2 cellular contexts compared by ENCODE assay signal in the genomic region with DNA sequence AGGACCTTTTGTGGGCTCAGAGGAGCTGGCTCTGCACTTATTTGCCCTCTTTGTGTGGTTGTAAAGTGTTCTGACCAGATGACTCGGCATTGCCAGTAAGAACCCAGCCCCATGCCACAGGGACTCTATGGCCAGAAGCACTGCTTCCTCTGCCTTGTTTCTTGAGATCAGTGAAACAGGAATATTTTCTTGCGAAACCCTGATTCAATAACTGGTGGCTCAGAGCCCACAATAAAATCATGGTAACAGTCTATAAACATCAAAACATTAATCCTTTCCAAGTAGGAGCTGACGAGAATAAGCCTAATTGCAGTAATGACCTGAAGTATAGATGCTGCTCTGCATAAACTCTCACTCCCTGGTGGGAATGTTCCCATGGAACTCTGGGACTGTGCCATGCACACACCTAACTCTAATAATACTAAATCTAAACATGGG.
TF ChIP-seq lines count a peak whose summit lies in the region.

No MANE protein-coding gene starts in this region.

TF ChIP-seq in IMR-90, 13 proteins besides CTCF, POLR2A, EP300 and RAD21 (continued from another document):
- TF ChIP-seq MXI1 (IDR thresholded peaks at IDR 0.05; ENCODE audit: borderline replicate concordance, low read depth, low read length) (no peak), NFE2L2 (IDR thresholded peaks at IDR 0.05; ENCODE audit: low read depth, low read length) (peak; percentile 22; the same call in 1 of the 2 replicates)

TF ChIP-seq in WTC11, 78 proteins besides CTCF, POLR2A, EP300 and RAD21:
- TF ChIP-seq STAT6 (CRISPR knock-in tag; conservative IDR thresholded peaks at IDR 0.05; ENCODE audit: low read depth) (no peak), ATF2 (CRISPR knock-in tag; IDR thresholded peaks at IDR 0.05; ENCODE audit: borderline replicate concordance, low read depth) (no peak), RORB (CRISPR knock-in tag; IDR thresholded peaks at IDR 0.05) (no peak), ELF4 (CRISPR knock-in tag; IDR thresholded peaks at IDR 0.05; ENCODE audit: low read depth) (no peak), NFE2L1 (CRISPR knock-in tag; IDR thresholded peaks at IDR 0.05) (0 out of 2 replicates have a peak, but pooled peaks have one; percentile 46), CDX4 (CRISPR knock-in tag; IDR thresholded peaks at IDR 0.05; ENCODE audit: borderline replicate concordance) (no peak)
- TF ChIP-seq, protein P1, sequence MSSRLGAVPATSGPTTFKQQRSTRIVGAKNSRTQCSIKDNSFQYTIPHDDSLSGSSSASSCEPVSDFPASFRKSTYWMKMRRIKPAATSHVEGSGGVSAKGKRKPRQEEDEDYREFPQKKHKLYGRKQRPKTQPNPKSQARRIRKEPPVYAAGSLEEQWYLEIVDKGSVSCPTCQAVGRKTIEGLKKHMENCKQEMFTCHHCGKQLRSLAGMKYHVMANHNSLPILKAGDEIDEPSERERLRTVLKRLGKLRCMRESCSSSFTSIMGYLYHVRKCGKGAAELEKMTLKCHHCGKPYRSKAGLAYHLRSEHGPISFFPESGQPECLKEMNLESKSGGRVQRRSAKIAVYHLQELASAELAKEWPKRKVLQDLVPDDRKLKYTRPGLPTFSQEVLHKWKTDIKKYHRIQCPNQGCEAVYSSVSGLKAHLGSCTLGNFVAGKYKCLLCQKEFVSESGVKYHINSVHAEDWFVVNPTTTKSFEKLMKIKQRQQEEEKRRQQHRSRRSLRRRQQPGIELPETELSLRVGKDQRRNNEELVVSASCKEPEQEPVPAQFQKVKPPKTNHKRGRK (CRISPR knock-in tag; IDR thresholded peaks at IDR 0.05; ENCODE audit: borderline replicate concordance): no peak
- TF ChIP-seq, protein P2, sequence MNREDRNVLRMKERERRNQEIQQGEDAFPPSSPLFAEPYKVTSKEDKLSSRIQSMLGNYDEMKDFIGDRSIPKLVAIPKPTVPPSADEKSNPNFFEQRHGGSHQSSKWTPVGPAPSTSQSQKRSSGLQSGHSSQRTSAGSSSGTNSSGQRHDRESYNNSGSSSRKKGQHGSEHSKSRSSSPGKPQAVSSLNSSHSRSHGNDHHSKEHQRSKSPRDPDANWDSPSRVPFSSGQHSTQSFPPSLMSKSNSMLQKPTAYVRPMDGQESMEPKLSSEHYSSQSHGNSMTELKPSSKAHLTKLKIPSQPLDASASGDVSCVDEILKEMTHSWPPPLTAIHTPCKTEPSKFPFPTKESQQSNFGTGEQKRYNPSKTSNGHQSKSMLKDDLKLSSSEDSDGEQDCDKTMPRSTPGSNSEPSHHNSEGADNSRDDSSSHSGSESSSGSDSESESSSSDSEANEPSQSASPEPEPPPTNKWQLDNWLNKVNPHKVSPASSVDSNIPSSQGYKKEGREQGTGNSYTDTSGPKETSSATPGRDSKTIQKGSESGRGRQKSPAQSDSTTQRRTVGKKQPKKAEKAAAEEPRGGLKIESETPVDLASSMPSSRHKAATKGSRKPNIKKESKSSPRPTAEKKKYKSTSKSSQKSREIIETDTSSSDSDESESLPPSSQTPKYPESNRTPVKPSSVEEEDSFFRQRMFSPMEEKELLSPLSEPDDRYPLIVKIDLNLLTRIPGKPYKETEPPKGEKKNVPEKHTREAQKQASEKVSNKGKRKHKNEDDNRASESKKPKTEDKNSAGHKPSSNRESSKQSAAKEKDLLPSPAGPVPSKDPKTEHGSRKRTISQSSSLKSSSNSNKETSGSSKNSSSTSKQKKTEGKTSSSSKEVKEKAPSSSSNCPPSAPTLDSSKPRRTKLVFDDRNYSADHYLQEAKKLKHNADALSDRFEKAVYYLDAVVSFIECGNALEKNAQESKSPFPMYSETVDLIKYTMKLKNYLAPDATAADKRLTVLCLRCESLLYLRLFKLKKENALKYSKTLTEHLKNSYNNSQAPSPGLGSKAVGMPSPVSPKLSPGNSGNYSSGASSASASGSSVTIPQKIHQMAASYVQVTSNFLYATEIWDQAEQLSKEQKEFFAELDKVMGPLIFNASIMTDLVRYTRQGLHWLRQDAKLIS (CRISPR knock-in tag; IDR thresholded peaks at IDR 0.05; ENCODE audit: borderline replicate concordance): no peak
- TF ChIP-seq, protein P3, sequence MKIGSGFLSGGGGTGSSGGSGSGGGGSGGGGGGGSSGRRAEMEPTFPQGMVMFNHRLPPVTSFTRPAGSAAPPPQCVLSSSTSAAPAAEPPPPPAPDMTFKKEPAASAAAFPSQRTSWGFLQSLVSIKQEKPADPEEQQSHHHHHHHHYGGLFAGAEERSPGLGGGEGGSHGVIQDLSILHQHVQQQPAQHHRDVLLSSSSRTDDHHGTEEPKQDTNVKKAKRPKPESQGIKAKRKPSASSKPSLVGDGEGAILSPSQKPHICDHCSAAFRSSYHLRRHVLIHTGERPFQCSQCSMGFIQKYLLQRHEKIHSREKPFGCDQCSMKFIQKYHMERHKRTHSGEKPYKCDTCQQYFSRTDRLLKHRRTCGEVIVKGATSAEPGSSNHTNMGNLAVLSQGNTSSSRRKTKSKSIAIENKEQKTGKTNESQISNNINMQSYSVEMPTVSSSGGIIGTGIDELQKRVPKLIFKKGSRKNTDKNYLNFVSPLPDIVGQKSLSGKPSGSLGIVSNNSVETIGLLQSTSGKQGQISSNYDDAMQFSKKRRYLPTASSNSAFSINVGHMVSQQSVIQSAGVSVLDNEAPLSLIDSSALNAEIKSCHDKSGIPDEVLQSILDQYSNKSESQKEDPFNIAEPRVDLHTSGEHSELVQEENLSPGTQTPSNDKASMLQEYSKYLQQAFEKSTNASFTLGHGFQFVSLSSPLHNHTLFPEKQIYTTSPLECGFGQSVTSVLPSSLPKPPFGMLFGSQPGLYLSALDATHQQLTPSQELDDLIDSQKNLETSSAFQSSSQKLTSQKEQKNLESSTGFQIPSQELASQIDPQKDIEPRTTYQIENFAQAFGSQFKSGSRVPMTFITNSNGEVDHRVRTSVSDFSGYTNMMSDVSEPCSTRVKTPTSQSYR (CRISPR knock-in tag; IDR thresholded peaks at IDR 0.05): no peak
TF ChIP-seq in WTC11: peak in this region for 1.
